Comparison of ENCODE assay signal across 4 cellular contexts in the genomic region with DNA sequence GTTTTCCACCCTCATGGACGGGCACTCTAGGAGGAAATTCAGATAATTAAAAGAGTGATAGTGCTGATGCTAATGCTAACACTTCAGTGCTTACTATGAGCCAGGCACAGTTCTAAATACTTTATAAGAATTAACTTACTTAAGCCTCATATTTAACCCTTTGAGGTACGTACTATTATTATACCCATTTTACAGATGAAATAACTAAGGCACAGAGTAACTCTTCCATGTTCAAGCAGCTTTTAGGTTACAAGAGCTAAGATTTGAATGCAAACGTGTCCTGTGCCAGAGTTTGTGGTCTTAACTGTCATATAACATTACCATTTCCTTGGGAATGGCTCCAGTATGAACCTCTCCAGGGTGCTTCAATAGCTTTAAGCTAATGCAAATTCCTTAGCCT.
"Had no signal": no experiment of that assay in that cellular context is flagged by ENCODE, and none has a peak within 500 bp of the region (broad histone marks: within the 10 kb centered on the region; RNA-seq: fewer than 3 reads in every experiment).

No MANE protein-coding gene starts in this region.

- H3K36me3 Mint-ChIP-seq: IgD-negative memory B cell had no signal

- H3K27ac Mint-ChIP-seq: IgD-negative memory B cell had no signal

- H3K9me3 Mint-ChIP-seq: H9, IgD-negative memory B cell had no signal

- H3K4me3 ChIP-seq: GM23248 had no signal

- H3K4me1 Mint-ChIP-seq: IgD-negative memory B cell had no signal

- DNase-seq: H9, KG1 had no signal

- H3K4me3 Mint-ChIP-seq: H9, IgD-negative memory B cell had no signal

- H2AFZ ChIP-seq: GM23248 had no signal

- H3K27ac ChIP-seq: GM23248 had no signal
